Comparison of ENCODE assay signal across 11 cellular contexts in genomic region chr20:53774487-53775203, GRCh38.
DNase-seq lines count a peak whose midpoint lies in the region; ATAC-seq, FAIRE-seq and TF ChIP-seq lines count a peak whose summit lies in the region.
"Had no signal": no experiment of that assay in that cellular context is flagged by ENCODE, and none has a peak within 500 bp of the region (broad histone marks: within the 10 kb centered on the region; RNA-seq: fewer than 3 reads in every experiment).

No MANE protein-coding gene starts in this region.

- WGBS in K562 (ENCODE audit: insufficient coverage, low coverage, missing lambda C conversion rate): 39% methylated on average over 9 of the region's 9 CpGs
- WGBS in transverse colon (ENCODE audit: low coverage in 1 of 2), 2 donors: 75 to 76% methylated on average over 6 to 9 of the region's 9 CpGs

- TF ChIP-seq RAD21 in K562 (CRISPR knock-in tag; conservative IDR thresholded peaks at IDR 0.05 in 1 of 2, IDR thresholded peaks at IDR 0.05 in 1 of 2): no peak

- in situ Hi-C loops in K562 (cut with MboI) (no loop called here), transverse colon (cut with MboI; ENCODE audit: low pct_ligation_motif_present in 1 of 4, low pct_unique_long_range_greater_than_20kb in 1 of 4, low sequenced_read_pairs in 3 of 4) (no loop called here)

- no peak overlapping the region for H3K27ac ChIP-seq in K562 (ENCODE audit: extremely low read depth, low read depth, low read length)
- peak overlapping the region; percentile 38 to 60 (median 56) for H3K27ac ChIP-seq in transverse colon
- H3K27ac ChIP-seq: 22Rv1 had no signal

- TF ChIP-seq POLR2A in K562 (conservative IDR thresholded peaks at IDR 0.05) (no peak), transverse colon (IDR thresholded peaks at IDR 0.05) (no peak)

- DNase-seq in SIG-M5 treated with dmso at 0.1 percent for 504 hours (lab: John Stamatoyannopoulos, UW; ENCODE audit: unreplicated experiment) (peak; percentile 85), SIG-M5 (lab: John Stamatoyannopoulos, UW) (no peak), K562 (ENCODE audit: extremely low read depth in 1 of 4, low spot score in 3 of 4) (no peak), kidney tubule cell (ENCODE audit: low spot score) (peak; percentile 96), transverse colon (no peak), DMS53 treated with DMSO at 0.1 percent for 48 hours (lab: John Stamatoyannopoulos, UW; ENCODE audit: unreplicated experiment) (no peak)
- no peak for DNase-seq in activated CD4-positive, CD25-positive, alpha-beta regulatory T cell (lab: John Stamatoyannopoulos, UW)
- DNase-seq: NCI-H345 had no signal

- H3K4me3 ChIP-seq in K562 (no peak overlapping the region), transverse colon (no peak overlapping the region)

- no peaks in the 10 kb centered on the region for H3K9me3 ChIP-seq in K562 (replicated peaks; ENCODE audit: control insufficient read depth, insufficient read depth, low read depth, low read length)
- no peaks in the 10 kb centered on the region for H3K9me3 ChIP-seq in transverse colon

- H4K20me1 ChIP-seq in K562 (replicated peaks; ENCODE audit: control insufficient read depth, insufficient read depth, low read length): no peaks in the 10 kb centered on the region

- H3K36me3 ChIP-seq in K562 (ENCODE audit: control insufficient read depth, insufficient read depth, low read length) (no peaks in the 10 kb centered on the region), transverse colon (no peaks in the 10 kb centered on the region)

- no peak for TF ChIP-seq CTCF in K562 (IDR thresholded peaks at IDR 0.05 in 2 of 3, conservative IDR thresholded peaks at IDR 0.05 in 1 of 3; ENCODE audit: insufficient read depth in 2 of 3, low read depth in 1 of 3, low read length in 3 of 3)
- TF ChIP-seq CTCF in transverse colon (IDR thresholded peaks at IDR 0.05): no peak

- intact Hi-C loops in K562 (cut with micrococcal nuclease): no loop called here
- intact Hi-C loops in transverse colon (cut with DNase I; ENCODE audit: low total_unique reads): no loop called here

- POLR2A ChIA-PET in K562 (lab: Yijun Ruan, JAX): interaction anchor here (1.1 kb wide), 1 partner anchor 21 kb away, joined by 4 read pairs; no protein-coding TSS in a partner anchor

- BruUV-seq in K562 (replicated peaks; lab: Mats Ljungman, UMichigan): no TSS peak

- H3K4me2 ChIP-seq in K562 (ENCODE audit: insufficient read depth, low read length): no peak overlapping the region

- no peak for FAIRE-seq in K562 (lab: Jason Lieb, UNC)
- FAIRE-seq: endometrium had no signal

- H3K4me1 ChIP-seq in K562 (replicated peaks in 1 of 2; ENCODE audit: control insufficient read depth in 2 of 2, insufficient read depth in 2 of 2, low read length in 2 of 2) (peaks cover 0 to 3% of the 10 kb centered on the region in 2 experiments; a peak in 1 of 5 replicates), transverse colon (peaks cover 0 to 19% (median 13%) of the 10 kb centered on the region in 4 donors)

- H3K9ac ChIP-seq in K562 (ENCODE audit: insufficient read depth in 1 of 2, low read depth in 2 of 2, low read length in 2 of 2): no peak overlapping the region

- TF ChIP-seq EP300 in K562 (IDR thresholded peaks at IDR 0.05; ENCODE audit: low read length) (no peak), transverse colon (IDR thresholded peaks at IDR 0.05; ENCODE audit: low read depth) (no peak)

- H3K79me2 ChIP-seq in K562 (ENCODE audit: control insufficient read depth, insufficient read depth, low read length): no peaks in the 10 kb centered on the region

- H2AFZ ChIP-seq in K562 (ENCODE audit: low read depth, low read length): no peak overlapping the region

- no peaks in the 10 kb centered on the region for H3K27me3 ChIP-seq in K562 (ENCODE audit: control insufficient read depth in 2 of 2, insufficient read depth in 2 of 2, low read length in 2 of 2)
- H3K27me3 ChIP-seq in transverse colon: no peaks in the 10 kb centered on the region

- CTCF ChIA-PET in K562 (lab: Yijun Ruan, JAX; ENCODE audit: low intra/inter-chr PET ratio): no interaction called here

- ATAC-seq in K562: no peak
- no peak for ATAC-seq in HG03457 (IDR thresholded peaks at IDR 0.05; ENCODE audit: unreplicated experiment)

- H3K9me1 ChIP-seq in K562 (ENCODE audit: control insufficient read depth, insufficient read depth, low read length): no peaks in the 10 kb centered on the region

TF ChIP-seq in K562, 482 proteins besides CTCF, POLR2A, EP300 and RAD21:
- TF ChIP-seq ZBTB11 (CRISPR knock-in tag; IDR thresholded peaks at IDR 0.05) (peak in 1 of 3 experiments; percentile 89; a peak in 2 of 6 replicates), RFX5 (IDR thresholded peaks at IDR 0.05; ENCODE audit: low read depth, low read length) (no peak), EWSR1 (IDR thresholded peaks at IDR 0.05; ENCODE audit: borderline replicate concordance, low read depth, partially characterized antibody) (peak; percentile 52)
TF ChIP-seq in K562: peak in this region for 2.

Comparison
In these comparisons a context has a peak if more than half of its experiments do, and no peak if none do; other contexts are left out.
1. DNase-seq: peak in SIG-M5 treated with dmso at 0.1 percent for 504 hours (single experiment) and kidney tubule cell (single experiment); none in SIG-M5 (single experiment), K562 (0 of 4), transverse colon (single experiment), activated CD4-positive, CD25-positive, alpha-beta regulatory T cell (0 of 4) and DMS53 treated with DMSO at 0.1 percent for 48 hours (single experiment).